Comparison of ENCODE assay signal across 23 cellular contexts in the genomic region with DNA sequence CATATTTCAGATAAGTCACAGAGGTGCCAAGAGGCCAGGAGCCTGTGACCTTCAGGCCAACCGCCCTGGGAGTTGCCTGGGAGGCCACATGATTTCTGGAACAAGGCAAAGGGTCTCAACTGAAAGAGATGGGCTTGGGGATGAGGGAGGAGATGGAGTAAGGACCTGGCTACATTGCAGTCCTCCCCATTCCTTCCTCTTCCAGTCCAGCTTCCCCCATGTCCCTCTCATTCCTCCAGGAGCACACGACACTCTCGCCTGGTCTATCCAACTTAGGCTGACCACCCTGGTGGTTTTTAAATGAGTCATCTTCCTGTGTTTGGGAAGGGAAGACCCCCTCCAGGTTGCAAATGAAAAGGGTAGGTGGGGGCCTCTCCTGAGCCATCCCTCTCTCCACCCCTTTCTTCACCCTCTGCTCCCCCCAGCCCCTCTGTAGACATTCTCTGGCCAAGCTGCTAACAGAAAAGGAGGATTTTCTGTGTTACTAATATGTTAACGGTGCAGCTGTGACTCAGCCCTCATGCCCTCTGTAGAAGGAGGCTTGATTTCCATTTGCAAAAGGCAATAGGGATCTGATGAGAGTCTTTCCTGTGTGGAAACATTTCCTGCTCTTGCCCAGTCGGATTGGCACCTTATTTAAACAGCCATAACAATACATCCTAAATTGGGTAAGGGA.
DNase-seq lines count a peak whose midpoint lies in the region; ATAC-seq and TF ChIP-seq lines count a peak whose summit lies in the region.
"Had no signal": no experiment of that assay in that cellular context is flagged by ENCODE, and none has a peak within 500 bp of the region (broad histone marks: within the 10 kb centered on the region; RNA-seq: fewer than 3 reads in every experiment).

No MANE protein-coding gene starts in this region.

- intact Hi-C loops in cardiac septum (cut with DNase I): no loop called here

- no peaks in the 10 kb centered on the region for H3K9me3 Mint-ChIP-seq in activated naive CD4-positive, alpha-beta T cell treated with anti-CD3 and anti-CD28 coated beads, Interleukin-2, amount 50 U/mL, for 72 hours
- H3K9me3 Mint-ChIP-seq: CD8-positive, alpha-beta T cell had no signal

- H3K36me3 Mint-ChIP-seq in activated naive CD4-positive, alpha-beta T cell treated with anti-CD3 and anti-CD28 coated beads, Interleukin-2, amount 50 U/mL, for 72 hours: no peaks in the 10 kb centered on the region
- H3K36me3 Mint-ChIP-seq: CD8-positive, alpha-beta T cell had no signal

- H3K9ac ChIP-seq in iPS-20b (ENCODE audit: low read depth, low read length): peak overlapping the region; percentile 56; the same call in 1 of the 2 replicates

- ATAC-seq in HG02938 (IDR thresholded peaks at IDR 0.05; ENCODE audit: unreplicated experiment): no peak
- ATAC-seq in activated naive CD4-positive, alpha-beta T cell treated with anti-CD3 and anti-CD28 coated beads, Interleukin-2, amount 50 U/mL, for 72 hours: no peak
- ATAC-seq: body of pancreas; CD8-positive, alpha-beta T cell; HepG2 had no signal

- TF ChIP-seq CTCF in right atrium auricular region (IDR thresholded peaks at IDR 0.05) (no peak), choroid plexus epithelial cell (conservative IDR thresholded peaks at IDR 0.05; ENCODE audit: low read depth, low read length) (no peak)

- H3K27me3 ChIP-seq in right atrium auricular region (no peaks in the 10 kb centered on the region), iPS-20b (ENCODE audit: insufficient read depth, low read length) (no peaks in the 10 kb centered on the region)
- H3K27me3 ChIP-seq: body of pancreas, neutrophil, Peyer's patch, tibial artery had no signal

- no peak overlapping the region for H3K27ac Mint-ChIP-seq in activated naive CD4-positive, alpha-beta T cell treated with anti-CD3 and anti-CD28 coated beads, Interleukin-2, amount 50 U/mL, for 72 hours
- H3K27ac Mint-ChIP-seq: CD8-positive, alpha-beta T cell had no signal

- DNase-seq in cardiac septum (ENCODE audit: low spot score): peak; percentile 19
- no peak for DNase-seq in right atrium auricular region (ENCODE audit: low spot score)
- peak; percentile 30 for DNase-seq in choroid plexus epithelial cell (ENCODE audit: low read depth)
- DNase-seq in SKM-1 treated with dmso at 0.1 percent for 144 hours (lab: John Stamatoyannopoulos, UW; ENCODE audit: unreplicated experiment): no peak
- DNase-seq in activated naive CD4-positive, alpha-beta T cell treated with anti-CD3 and anti-CD28 coated beads, Interleukin-2, amount 50 U/mL, for 72 hours (ENCODE audit: low spot score in 2 of 2): no peak
- DNase-seq in activated CD4-positive, CD25-positive, alpha-beta regulatory T cell (lab: John Stamatoyannopoulos, UW): no peak
- DNase-seq: activated effector memory CD4-positive, alpha-beta T cell treated with anti-CD3 and anti-CD28 coated beads, Interleukin-2, amount 50 U/mL, for 16 hours; body of pancreas; CD8-positive, alpha-beta T cell; DND-41; foreskin melanocyte; midbrain; NCI-H2081 treated with DMSO at 0.1 percent for 48 hours; NCI-H774; Peyer's patch; SW 1271; tibial artery had no signal

- H3K36me3 ChIP-seq in right atrium auricular region (no peaks in the 10 kb centered on the region), iPS-20b (ENCODE audit: insufficient read depth, low read depth, low read length) (no peaks in the 10 kb centered on the region)
- H3K36me3 ChIP-seq: HAP-1, neutrophil, Peyer's patch, tibial artery had no signal

- H3K4me3 ChIP-seq in right atrium auricular region: no peak overlapping the region
- H3K4me3 ChIP-seq in choroid plexus epithelial cell (ENCODE audit: low read depth, low read length): no peak overlapping the region
- peak overlapping the region; percentile 6; the same call in 1 of the 2 replicates for H3K4me3 ChIP-seq in iPS-20b (ENCODE audit: low read length)
- H3K4me3 ChIP-seq: body of pancreas, HAP-1, Peyer's patch, tibial artery had no signal

- no peaks in the 10 kb centered on the region for H3K9me3 ChIP-seq in right atrium auricular region
- H3K9me3 ChIP-seq in iPS-20b (ENCODE audit: insufficient read depth, low read depth, low read length): no peaks in the 10 kb centered on the region
- H3K9me3 ChIP-seq: body of pancreas, HAP-1, neutrophil, Peyer's patch, tibial artery had no signal

- H3K27ac ChIP-seq in right atrium auricular region: no peak overlapping the region
- peak overlapping the region; percentile 46 for H3K27ac ChIP-seq in iPS-20b (ENCODE audit: low read length)
- H3K27ac ChIP-seq: body of pancreas, neutrophil, Peyer's patch, tibial artery, VCaP had no signal

- no peaks in the 10 kb centered on the region for H3K4me1 ChIP-seq in right atrium auricular region
- peaks cover 28% of the 10 kb centered on the region for H3K4me1 ChIP-seq in iPS-20b (ENCODE audit: insufficient read depth, low read length)
- H3K4me1 ChIP-seq: body of pancreas, Peyer's patch had no signal

Comparison
In these comparisons a context has a peak if more than half of its experiments do, and no peak if none do; other contexts are left out.
1. DNase-seq: peak in cardiac septum (single experiment) and choroid plexus epithelial cell (single experiment); none in right atrium auricular region (single experiment), SKM-1 treated with dmso at 0.1 percent for 144 hours (single experiment), activated naive CD4-positive, alpha-beta T cell treated with anti-CD3 and anti-CD28 coated beads, Interleukin-2, amount 50 U/mL, for 72 hours (0 of 2) and activated CD4-positive, CD25-positive, alpha-beta regulatory T cell (0 of 4).